In genomic region chr3:40207796-40208195, GRCh38 we compare ENCODE assay signal across 18 cellular contexts.
DNase-seq lines count a peak whose midpoint lies in the region; ATAC-seq and TF ChIP-seq lines count a peak whose summit lies in the region.
"Had no signal": no experiment of that assay in that cellular context is flagged by ENCODE, and none has a peak within 500 bp of the region (broad histone marks: within the 10 kb centered on the region; RNA-seq: fewer than 3 reads in every experiment).

No MANE protein-coding gene starts in this region.

- intact Hi-C loops in cardiac septum (cut with DNase I) = no loop called here

- peaks cover 0 to 17% of the 10 kb centered on the region in 2 donors for H3K36me3 ChIP-seq in gastroesophageal sphincter

- H3K27ac ChIP-seq in gastroesophageal sphincter = no peak overlapping the region
- H3K27ac ChIP-seq: C4-2B had no signal

- no peak overlapping the region for H3K4me3 ChIP-seq in gastroesophageal sphincter

- peak; percentile 42 for DNase-seq in HCEC 1CT
- peak; percentile 58 for DNase-seq in amniotic epithelial cell (ENCODE audit: low read depth)
- DNase-seq in fibroblast of gingiva (ENCODE audit: low read depth) = peak; percentile 51
- DNase-seq in DMS 273 treated with DMSO at 0.1 percent for 48 hours (lab: John Stamatoyannopoulos, UW) = no peak
- DNase-seq in inferior parietal cortex (ENCODE audit: extremely low spot score) = no peak
- DNase-seq in mesenteric fat pad (ENCODE audit: low spot score) = no peak
- DNase-seq in cardiac septum (ENCODE audit: low spot score) = no peak
- DNase-seq: AML-193, DMS79, KG1, NCI-H1092, NCI-H1694, NCI-H2227 treated with DMSO at 0.1 percent for 48 hours, NCI-H510A treated with DMSO at 0.1 percent for 48 hours, NCI-H774 had no signal

- no peak for TF ChIP-seq POLR2A in gastroesophageal sphincter (IDR thresholded peaks at IDR 0.05)

- H3K27me3 ChIP-seq in gastroesophageal sphincter = no peaks in the 10 kb centered on the region

- no peak for TF ChIP-seq EP300 in gastroesophageal sphincter (IDR thresholded peaks at IDR 0.05)

- no peaks in the 10 kb centered on the region for H3K4me1 ChIP-seq in gastroesophageal sphincter

- ATAC-seq in gastroesophageal sphincter = peak; percentile 28
- ATAC-seq: Right ventricle myocardium inferior had no signal

- TF ChIP-seq CTCF in gastroesophageal sphincter (IDR thresholded peaks at IDR 0.05) = no peak

- no peaks in the 10 kb centered on the region for H3K9me3 ChIP-seq in gastroesophageal sphincter

Comparison
In these comparisons a context has a peak if more than half of its experiments do, and no peak if none do; other contexts are left out.
1. DNase-seq: peak in HCEC 1CT (single experiment), amniotic epithelial cell (single experiment) and fibroblast of gingiva (single experiment); none in DMS 273 treated with DMSO at 0.1 percent for 48 hours (single experiment), inferior parietal cortex (single experiment), mesenteric fat pad (single experiment) and cardiac septum (single experiment).